Comparison of ENCODE assay signal across 18 cellular contexts in genomic region chr5:83101514-83101913, GRCh38. TPM values are rescaled to one million over a fixed set of nuclear protein-coding genes. Genes with fewer than 3 reads are reported as not detected.
A peak's percentile ranks its signal among the peaks of the same experiment; 100 is the strongest.
DNase-seq lines count a peak whose midpoint lies in the region; ATAC-seq, FAIRE-seq and TF ChIP-seq lines count a peak whose summit lies in the region.
"Had no signal": no experiment of that assay in that cellular context is flagged by ENCODE, and none has a peak within 500 bp of the region (broad histone marks: within the 10 kb centered on the region; RNA-seq: fewer than 3 reads in every experiment).

No MANE protein-coding gene starts in this region.

- H3K4me3 ChIP-seq in gastrocnemius medialis, result no peak overlapping the region
- H3K4me3 ChIP-seq: HAP-1 had no signal

- H3K27me3 ChIP-seq in gastrocnemius medialis, result no peaks in the 10 kb centered on the region

- no peaks in the 10 kb centered on the region for H3K36me3 ChIP-seq in gastrocnemius medialis
- H3K36me3 ChIP-seq: HAP-1 had no signal

- peaks cover 19% of the 10 kb centered on the region for H3K4me1 Mint-ChIP-seq in WTC11
- H3K4me1 Mint-ChIP-seq in mesothelial cell of epicardium, result peaks cover 50% of the 10 kb centered on the region
- H3K4me1 Mint-ChIP-seq: CD8-positive, alpha-beta memory T cell had no signal

- TF ChIP-seq POLR2A in H54 (IDR thresholded peaks at IDR 0.05; ENCODE audit: low read depth, low read length), result no peak
- no peak for TF ChIP-seq POLR2A in gastrocnemius medialis (IDR thresholded peaks at IDR 0.05)

- H3K27me3 Mint-ChIP-seq in WTC11 (ENCODE audit: low read depth) (no peaks in the 10 kb centered on the region), mesothelial cell of epicardium (ENCODE audit: low read depth) (no peaks in the 10 kb centered on the region)
- H3K27me3 Mint-ChIP-seq: CD8-positive, alpha-beta memory T cell had no signal

- POLR2A ChIA-PET in WTC11 (lab: Charles Lee), result no interaction called here

- H3K36me3 Mint-ChIP-seq in WTC11, result no peaks in the 10 kb centered on the region
- H3K36me3 Mint-ChIP-seq in mesothelial cell of epicardium, result no peaks in the 10 kb centered on the region

- H3K4me1 ChIP-seq in gastrocnemius medialis, result peaks cover 0 to 8% of the 10 kb centered on the region in 2 donors
- H3K4me1 ChIP-seq: HAP-1 had no signal

- ATAC-seq in WTC11 (no peak), gastrocnemius medialis (no peak)

- H3K27ac Mint-ChIP-seq in WTC11, result 0 out of 2 replicates have a peak overlapping the region, but pooled peaks have one; percentile 16
- H3K27ac Mint-ChIP-seq in mesothelial cell of epicardium, result peak overlapping the region; percentile 10
- H3K27ac Mint-ChIP-seq: CD8-positive, alpha-beta memory T cell had no signal

- in situ Hi-C loops in gastrocnemius medialis (cut with MboI; ENCODE audit: low sequenced_read_pairs in 4 of 4), result no loop called here

- intact Hi-C loops in gastrocnemius medialis (cut with DNase I; ENCODE audit: low total_unique reads), result no loop called here

- DNase-seq in D721Med (ENCODE audit: insufficient read length, low spot score) (no peak), H54 (ENCODE audit: insufficient read length, low spot score) (no peak), WTC11 (ENCODE audit: low spot score) (no peak), mesothelial cell of epicardium (ENCODE audit: low spot score in 2 of 2, unreplicated experiment in 2 of 2) (no peak), epidermal melanocyte (ENCODE audit: insufficient read length, low spot score) (no peak), gastrocnemius medialis (no peak), NCI-H1092 (lab: John Stamatoyannopoulos, UW) (no peak)
- DNase-seq: ACHN; C1 segment of cervical spinal cord; CD8-positive, alpha-beta memory T cell; DMS79; KBM-7; NCI-H1105 treated with DMSO at 0.1 percent for 48 hours; NCI-H1694; NCI-H2227 treated with DMSO at 0.1 percent for 48 hours; NCI-H510A treated with DMSO at 0.1 percent for 48 hours; NCI-H774 had no signal

- H3K9me3 ChIP-seq in gastrocnemius medialis, result no peaks in the 10 kb centered on the region
- H3K9me3 ChIP-seq: HAP-1 had no signal

- H3K4me3 Mint-ChIP-seq in WTC11 (no peak overlapping the region), mesothelial cell of epicardium (no peak overlapping the region)
- H3K4me3 Mint-ChIP-seq: CD8-positive, alpha-beta memory T cell had no signal

- FAIRE-seq in D721Med (lab: Jason Lieb, UNC), result peak; percentile 88
- peak; percentile 72 for FAIRE-seq in H54 (lab: Jason Lieb, UNC)

- CTCF ChIA-PET in WTC11 (lab: Charles Lee), result no interaction called here

- H3K27ac ChIP-seq in gastrocnemius medialis, result no peak overlapping the region

- H3K9me3 Mint-ChIP-seq in WTC11 (no peaks in the 10 kb centered on the region), mesothelial cell of epicardium (no peaks in the 10 kb centered on the region)
- H3K9me3 Mint-ChIP-seq: CD8-positive, alpha-beta memory T cell had no signal

- no peak for TF ChIP-seq CTCF in D721Med (IDR thresholded peaks at IDR 0.05; ENCODE audit: insufficient read depth, missing control alignments)
- TF ChIP-seq CTCF in WTC11 (IDR thresholded peaks at IDR 0.05), result no peak
- TF ChIP-seq CTCF in mesothelial cell of epicardium (IDR thresholded peaks at IDR 0.05; ENCODE audit: unreplicated experiment), result no peak
- no peak for TF ChIP-seq CTCF in gastrocnemius medialis (IDR thresholded peaks at IDR 0.05 in 4 of 5, conservative IDR thresholded peaks at IDR 0.05 in 1 of 5)

TF ChIP-seq in WTC11, 78 proteins besides CTCF, POLR2A, EP300 and RAD21 (continues in another document):
- TF ChIP-seq IRF2 (CRISPR knock-in tag; IDR thresholded peaks at IDR 0.05; ENCODE audit: borderline replicate concordance, low read depth), result no peak
- TF ChIP-seq ATF1 (CRISPR knock-in tag; IDR thresholded peaks at IDR 0.05), result no peak
- TF ChIP-seq, protein P1, sequence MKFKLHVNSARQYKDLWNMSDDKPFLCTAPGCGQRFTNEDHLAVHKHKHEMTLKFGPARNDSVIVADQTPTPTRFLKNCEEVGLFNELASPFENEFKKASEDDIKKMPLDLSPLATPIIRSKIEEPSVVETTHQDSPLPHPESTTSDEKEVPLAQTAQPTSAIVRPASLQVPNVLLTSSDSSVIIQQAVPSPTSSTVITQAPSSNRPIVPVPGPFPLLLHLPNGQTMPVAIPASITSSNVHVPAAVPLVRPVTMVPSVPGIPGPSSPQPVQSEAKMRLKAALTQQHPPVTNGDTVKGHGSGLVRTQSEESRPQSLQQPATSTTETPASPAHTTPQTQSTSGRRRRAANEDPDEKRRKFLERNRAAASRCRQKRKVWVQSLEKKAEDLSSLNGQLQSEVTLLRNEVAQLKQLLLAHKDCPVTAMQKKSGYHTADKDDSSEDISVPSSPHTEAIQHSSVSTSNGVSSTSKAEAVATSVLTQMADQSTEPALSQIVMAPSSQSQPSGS (CRISPR knock-in tag; IDR thresholded peaks at IDR 0.05; ENCODE audit: borderline replicate concordance, low read depth), result no peak
- no peak for TF ChIP-seq E2F1 (CRISPR knock-in tag; IDR thresholded peaks at IDR 0.05)
- no peak for TF ChIP-seq MXD4 (CRISPR knock-in tag; IDR thresholded peaks at IDR 0.05; ENCODE audit: borderline replicate concordance)
- no peak for TF ChIP-seq PREB (CRISPR knock-in tag; IDR thresholded peaks at IDR 0.05; ENCODE audit: borderline replicate concordance)
- TF ChIP-seq ZNF219 (CRISPR knock-in tag; IDR thresholded peaks at IDR 0.05; ENCODE audit: borderline replicate concordance), result no peak
- TF ChIP-seq, protein P2, sequence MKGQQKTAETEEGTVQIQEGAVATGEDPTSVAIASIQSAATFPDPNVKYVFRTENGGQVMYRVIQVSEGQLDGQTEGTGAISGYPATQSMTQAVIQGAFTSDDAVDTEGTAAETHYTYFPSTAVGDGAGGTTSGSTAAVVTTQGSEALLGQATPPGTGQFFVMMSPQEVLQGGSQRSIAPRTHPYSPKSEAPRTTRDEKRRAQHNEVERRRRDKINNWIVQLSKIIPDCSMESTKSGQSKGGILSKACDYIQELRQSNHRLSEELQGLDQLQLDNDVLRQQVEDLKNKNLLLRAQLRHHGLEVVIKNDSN (CRISPR knock-in tag; IDR thresholded peaks at IDR 0.05), result no peak
- TF ChIP-seq ZNF281 (CRISPR knock-in tag; IDR thresholded peaks at IDR 0.05), result no peak

RNA-seq across cellular contexts. Expression of gene XRCC4, which starts 24.2 kb away (rescaled TPM):
- 12.0 to 13.5 TPM (median 12.8 TPM) in 3 replicates for total RNA-seq in WTC11 (2021)
- 12.0 to 13.6 TPM (median 12.1 TPM) in 3 replicates for total RNA-seq in mesothelial cell of epicardium
- 1 to 10 TPM; 1.8 to 3.5 (median 2.6) TPM for total RNA-seq in gastrocnemius medialis

RNA-seq across cellular contexts. Expression of gene TMEM167A, which starts 24.3 kb away (rescaled TPM):
- total RNA-seq in WTC11 (2021), result 143 to 165 TPM (median 146 TPM) in 3 replicates
- total RNA-seq in mesothelial cell of epicardium, result 97.1 to 110 TPM (median 101 TPM) in 3 replicates
- total RNA-seq in gastrocnemius medialis, result 10 to 100 TPM; 16.5 to 24.6 (median 20.0) TPM
